ENCODE assay signal across 9 cellular contexts in the genomic region with DNA sequence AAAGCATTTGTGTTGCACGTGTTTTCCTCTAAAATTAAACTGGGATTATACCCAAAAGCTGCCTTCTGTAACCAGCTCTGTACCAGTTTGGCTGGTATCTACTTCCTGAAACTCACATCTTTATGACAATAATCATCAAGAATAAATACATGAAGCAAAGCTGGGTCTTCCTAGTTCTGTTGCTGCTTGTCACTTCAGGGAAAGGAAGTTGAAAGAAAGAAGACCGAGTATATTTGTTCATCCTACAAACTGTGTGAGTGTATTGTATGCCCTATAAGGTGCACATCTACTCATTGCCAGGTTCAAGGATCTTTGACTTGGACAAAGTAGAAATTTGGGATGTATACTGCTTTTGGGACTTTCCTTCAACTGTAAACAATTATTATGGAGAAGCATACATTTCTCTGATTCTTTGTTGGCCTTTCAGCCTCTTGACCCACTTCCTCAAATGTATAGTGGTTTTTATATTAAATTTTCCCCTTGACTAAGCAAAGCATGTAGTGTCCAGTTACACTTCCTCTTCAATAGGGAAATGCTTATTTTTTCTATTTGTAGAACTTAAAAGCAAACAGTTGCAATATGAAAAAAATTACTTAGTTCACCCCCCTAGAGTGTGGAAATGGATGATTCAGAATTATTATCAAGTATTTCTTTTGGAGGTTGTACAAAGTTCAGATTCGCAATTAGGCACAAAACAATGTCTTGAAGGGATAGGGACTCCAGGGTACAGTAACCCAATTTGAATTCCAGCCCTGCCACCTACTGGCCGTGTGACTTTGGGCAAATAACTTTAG. TPM values are rescaled to one million over a fixed set of nuclear protein-coding genes. Genes with fewer than 3 reads are reported as not detected.
DNase-seq lines count a peak whose midpoint lies in the region; ATAC-seq, FAIRE-seq and TF ChIP-seq lines count a peak whose summit lies in the region.
"Had no signal": no experiment of that assay in that cellular context is flagged by ENCODE, and none has a peak within 500 bp of the region (broad histone marks: within the 10 kb centered on the region; RNA-seq: fewer than 3 reads in every experiment).

No MANE protein-coding gene starts in this region.

- no peak overlapping the region for H3K4me3 Mint-ChIP-seq in activated naive CD8-positive, alpha-beta T cell treated with anti-CD3 and anti-CD28 coated beads, Interleukin-2, amount 10 ng/mL, durations not matched to agents 7 days and 5 days
- H3K4me3 Mint-ChIP-seq: activated naive CD4-positive, alpha-beta T cell treated with anti-CD3 and anti-CD28 coated beads, Interleukin-2, amount 50 U/mL, for 24 hours had no signal

- H3K4me1 Mint-ChIP-seq in activated naive CD8-positive, alpha-beta T cell treated with anti-CD3 and anti-CD28 coated beads, Interleukin-2, amount 10 ng/mL, durations not matched to agents 7 days and 5 days = peaks cover 16% of the 10 kb centered on the region

- no peak overlapping the region for H3K4me3 ChIP-seq in left ventricle myocardium inferior

- ATAC-seq in HG03342 (IDR thresholded peaks at IDR 0.05; ENCODE audit: unreplicated experiment) (peak; percentile 62), GM21381 (IDR thresholded peaks at IDR 0.05; ENCODE audit: unreplicated experiment) (no peak), HG03097 (IDR thresholded peaks at IDR 0.05; ENCODE audit: low FRiP score, unreplicated experiment) (no peak)
- ATAC-seq in activated naive CD8-positive, alpha-beta T cell treated with anti-CD3 and anti-CD28 coated beads, Interleukin-2, amount 10 ng/mL, durations not matched to agents 7 days and 5 days (ENCODE audit: low read depth) = peak; percentile 81

- peaks cover 6% of the 10 kb centered on the region for H3K4me1 ChIP-seq in left ventricle myocardium inferior

- DNase-seq in RCC 7860 (ENCODE audit: low spot score) = peak; percentile 38
- DNase-seq in activated naive CD8-positive, alpha-beta T cell treated with anti-CD3 and anti-CD28 coated beads, Interleukin-2, amount 10 ng/mL, durations not matched to agents 7 days and 5 days = peak; percentile 48
- peak; percentile 52 for DNase-seq in left ventricle myocardium inferior
- DNase-seq in stimulated activated CD4-positive, alpha-beta T cell treated with anti-CD3 and anti-CD28 coated beads, Interleukin-2, amount 100 ng/mL, for 4 hours (ENCODE audit: low read depth) = peak; percentile 44

- peak; percentile 81 for FAIRE-seq in G401.6 (lab: Jason Lieb, UNC)
- FAIRE-seq in RCC 7860 (lab: Jason Lieb, UNC) = no peak

- H3K36me3 Mint-ChIP-seq in activated naive CD8-positive, alpha-beta T cell treated with anti-CD3 and anti-CD28 coated beads, Interleukin-2, amount 10 ng/mL, durations not matched to agents 7 days and 5 days = peaks cover 3% of the 10 kb centered on the region
- H3K36me3 Mint-ChIP-seq: activated naive CD4-positive, alpha-beta T cell treated with anti-CD3 and anti-CD28 coated beads, Interleukin-2, amount 50 U/mL, for 24 hours had no signal

- POLR2A ChIA-PET in activated naive CD8-positive, alpha-beta T cell treated with anti-CD3 and anti-CD28 coated beads, Interleukin-2, amount 10 ng/mL, durations not matched to agents 7 days and 5 days (lab: Charles Lee) = interaction anchor here (3.8 kb wide), 1 partner anchor 12 kb away, joined by 15 read pairs; no protein-coding TSS in a partner anchor

- no peak overlapping the region for H3K27ac Mint-ChIP-seq in activated naive CD8-positive, alpha-beta T cell treated with anti-CD3 and anti-CD28 coated beads, Interleukin-2, amount 10 ng/mL, durations not matched to agents 7 days and 5 days

- peak; percentile 77 for TF ChIP-seq CTCF in left ventricle myocardium inferior (IDR thresholded peaks at IDR 0.05; ENCODE audit: borderline replicate concordance)

- H3K27me3 Mint-ChIP-seq in activated naive CD8-positive, alpha-beta T cell treated with anti-CD3 and anti-CD28 coated beads, Interleukin-2, amount 10 ng/mL, durations not matched to agents 7 days and 5 days = peaks cover 22% of the 10 kb centered on the region
- H3K27me3 Mint-ChIP-seq: activated naive CD4-positive, alpha-beta T cell treated with anti-CD3 and anti-CD28 coated beads, Interleukin-2, amount 50 U/mL, for 24 hours had no signal

- intact Hi-C loops in left ventricle myocardium inferior (cut with micrococcal nuclease) = loop anchor here (5.0 to 10.0 kb wide), 3 partner anchors 71 to 539 kb away; no protein-coding TSS in a partner anchor

- H3K27ac ChIP-seq in left ventricle myocardium inferior (replicated peaks) = peak overlapping the region; percentile 50

- peaks cover 3% of the 10 kb centered on the region for H3K9me3 Mint-ChIP-seq in activated naive CD8-positive, alpha-beta T cell treated with anti-CD3 and anti-CD28 coated beads, Interleukin-2, amount 10 ng/mL, durations not matched to agents 7 days and 5 days
- H3K9me3 Mint-ChIP-seq: activated naive CD4-positive, alpha-beta T cell treated with anti-CD3 and anti-CD28 coated beads, Interleukin-2, amount 50 U/mL, for 24 hours had no signal

- no peaks in the 10 kb centered on the region for H3K27me3 ChIP-seq in left ventricle myocardium inferior (ENCODE audit: low read depth)

- no peaks in the 10 kb centered on the region for H3K36me3 ChIP-seq in left ventricle myocardium inferior

- peaks cover 5% of the 10 kb centered on the region for H3K9me3 ChIP-seq in left ventricle myocardium inferior (replicated peaks)

RNA-seq across cellular contexts. Expression of a gene that starts 28.9 kb away (rescaled TPM):
- 10 to 100 TPM; 17.8 to 18.8 TPM for total RNA-seq in activated naive CD8-positive, alpha-beta T cell treated with anti-CD3 and anti-CD28 coated beads, Interleukin-2, amount 10 ng/mL, durations not matched to agents 7 days and 5 days
- total RNA-seq in left ventricle myocardium inferior = 34.6 TPM

RNA-seq across cellular contexts. Expression of a gene that starts 49.5 kb away (rescaled TPM):
- 10 to 100 TPM; 35.7 to 36.3 TPM for total RNA-seq in activated naive CD8-positive, alpha-beta T cell treated with anti-CD3 and anti-CD28 coated beads, Interleukin-2, amount 10 ng/mL, durations not matched to agents 7 days and 5 days
- total RNA-seq in left ventricle myocardium inferior = 24.4 TPM

Comparison
In these comparisons a context has a peak if more than half of its experiments do, and no peak if none do; other contexts are left out.
1. ATAC-seq: peak in HG03342 (single experiment) and activated naive CD8-positive, alpha-beta T cell treated with anti-CD3 and anti-CD28 coated beads, Interleukin-2, amount 10 ng/mL, durations not matched to agents 7 days and 5 days (single experiment); none in GM21381 (single experiment) and HG03097 (single experiment).
2. Peak in every context shown above with its lines, with median percentiles within 50 percentile points of each other: DNase-seq.